In the genomic region with DNA sequence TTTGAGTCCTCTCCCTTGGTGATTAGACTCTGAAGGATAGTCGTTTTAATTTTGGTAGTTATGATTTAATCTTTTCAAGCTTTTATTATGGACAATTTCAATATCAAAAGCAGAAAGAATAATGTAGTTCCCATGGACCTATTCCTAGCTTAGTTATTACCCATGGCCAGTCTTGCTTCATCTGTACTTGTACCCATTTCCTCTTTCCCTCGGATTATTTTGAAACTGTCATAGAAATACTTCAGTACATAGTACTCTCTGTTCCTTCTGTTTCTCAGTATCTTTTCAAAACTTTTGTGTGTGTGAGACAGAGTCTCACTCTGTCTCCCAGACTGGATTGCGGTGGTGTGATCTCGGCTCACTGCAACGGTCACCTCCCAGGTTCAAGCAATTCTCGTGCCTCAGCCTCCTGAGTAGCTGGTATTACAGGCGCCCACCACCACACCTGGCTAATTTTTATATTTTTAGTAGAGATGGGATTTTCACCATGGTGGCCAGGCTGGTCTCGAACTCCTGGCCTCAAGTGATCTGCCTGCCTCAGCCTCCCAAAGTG, we compare ENCODE assay signal across 14 cellular contexts.
DNase-seq lines count a peak whose midpoint lies in the region; ATAC-seq and TF ChIP-seq lines count a peak whose summit lies in the region.
"Had no signal": no experiment of that assay in that cellular context is flagged by ENCODE, and none has a peak within 500 bp of the region (broad histone marks: within the 10 kb centered on the region; RNA-seq: fewer than 3 reads in every experiment).

No MANE protein-coding gene starts in this region.

- no peaks in the 10 kb centered on the region for H3K27me3 ChIP-seq in suprapubic skin

- no peaks in the 10 kb centered on the region for H3K36me3 ChIP-seq in suprapubic skin

- TF ChIP-seq POLR2A in suprapubic skin (IDR thresholded peaks at IDR 0.05), result no peak

- H3K9me3 ChIP-seq in suprapubic skin, result no peaks in the 10 kb centered on the region
- H3K9me3 ChIP-seq: A549 had no signal

- intact Hi-C loops in left ventricle myocardium superior (cut with micrococcal nuclease), result no loop called here

- H3K9me3 Mint-ChIP-seq in activated naive CD8-positive, alpha-beta T cell (ENCODE audit: low read depth), result no peaks in the 10 kb centered on the region
- no peaks in the 10 kb centered on the region for H3K9me3 Mint-ChIP-seq in activated naive CD8-positive, alpha-beta T cell treated with anti-CD3 and anti-CD28 coated beads for 36 hours
- H3K9me3 Mint-ChIP-seq: activated CD4-positive, alpha-beta memory T cell treated with anti-CD3 and anti-CD28 coated beads for 36 hours; activated naive CD4-positive, alpha-beta T cell treated with anti-CD3 and anti-CD28 coated beads for 36 hours had no signal

- peak overlapping the region; percentile 63 for H3K27ac ChIP-seq in suprapubic skin
- H3K27ac ChIP-seq: A549 had no signal

- no peak for DNase-seq in activated naive CD8-positive, alpha-beta T cell treated with anti-CD3 and anti-CD28 coated beads for 36 hours
- peak; percentile 40 to 91 for DNase-seq in NOMO-1 (lab: John Stamatoyannopoulos, UW; ENCODE audit: unreplicated experiment in 2 of 2)
- DNase-seq in left ventricle myocardium superior, result no peak
- no peak for DNase-seq in suprapubic skin (ENCODE audit: low spot score in 2 of 2)
- no peak for DNase-seq in stimulated activated CD4-positive, alpha-beta T cell treated with anti-CD3 and anti-CD28 coated beads, Interleukin-15, amount 100 ng/mL, for 24 hours
- DNase-seq: activated CD4-positive, alpha-beta memory T cell treated with anti-CD3 and anti-CD28 coated beads for 36 hours; NCI-H524 treated with DMSO at 0.1 percent for 48 hours; stimulated activated naive CD8-positive, alpha-beta T cell treated with anti-CD3 and anti-CD28 coated beads, Interleukin-15, Interleukin-2, amounts not matched to agents 100 U/mL and 50 U/mL, for 24 hours; SW 1271 had no signal

- 80% methylated on average over 8 of the region's 8 CpGs for WGBS in suprapubic skin

- TF ChIP-seq CTCF in suprapubic skin (IDR thresholded peaks at IDR 0.05), result no peak

- no peak overlapping the region for H3K27ac Mint-ChIP-seq in activated naive CD8-positive, alpha-beta T cell
- H3K27ac Mint-ChIP-seq in activated naive CD8-positive, alpha-beta T cell treated with anti-CD3 and anti-CD28 coated beads for 36 hours, result no peak overlapping the region
- H3K27ac Mint-ChIP-seq: activated CD4-positive, alpha-beta memory T cell treated with anti-CD3 and anti-CD28 coated beads for 36 hours; activated naive CD4-positive, alpha-beta T cell treated with anti-CD3 and anti-CD28 coated beads for 36 hours had no signal

- peaks cover 77% of the 10 kb centered on the region for H3K4me1 ChIP-seq in suprapubic skin
- H3K4me1 ChIP-seq: A549 had no signal

- no peaks in the 10 kb centered on the region for H3K27me3 Mint-ChIP-seq in activated naive CD8-positive, alpha-beta T cell
- H3K27me3 Mint-ChIP-seq in activated naive CD8-positive, alpha-beta T cell treated with anti-CD3 and anti-CD28 coated beads for 36 hours, result no peaks in the 10 kb centered on the region
- H3K27me3 Mint-ChIP-seq: activated CD4-positive, alpha-beta memory T cell treated with anti-CD3 and anti-CD28 coated beads for 36 hours had no signal

- no peaks in the 10 kb centered on the region for H3K36me3 Mint-ChIP-seq in activated naive CD8-positive, alpha-beta T cell
- H3K36me3 Mint-ChIP-seq in activated naive CD8-positive, alpha-beta T cell treated with anti-CD3 and anti-CD28 coated beads for 36 hours, result no peaks in the 10 kb centered on the region
- H3K36me3 Mint-ChIP-seq: activated CD4-positive, alpha-beta memory T cell treated with anti-CD3 and anti-CD28 coated beads for 36 hours had no signal

- no peak overlapping the region for H3K4me3 ChIP-seq in suprapubic skin
- H3K4me3 ChIP-seq: A549 had no signal

- ATAC-seq in left ventricle myocardium superior (peak; percentile 32), GM18520 (IDR thresholded peaks at IDR 0.05; ENCODE audit: unreplicated experiment) (no peak)
- no peak for ATAC-seq in activated CD4-positive, CD25-positive, alpha-beta regulatory T cell treated with anti-CD3 and anti-CD28 coated beads, Interleukin-2, amount 50 U/mL, for 24 hours
- ATAC-seq: A549 had no signal

- peak overlapping the region; percentile 9 for H3K4me3 Mint-ChIP-seq in activated naive CD8-positive, alpha-beta T cell
- H3K4me3 Mint-ChIP-seq in activated naive CD8-positive, alpha-beta T cell treated with anti-CD3 and anti-CD28 coated beads for 36 hours, result no peak overlapping the region
- H3K4me3 Mint-ChIP-seq: activated CD4-positive, alpha-beta memory T cell treated with anti-CD3 and anti-CD28 coated beads for 36 hours; activated naive CD4-positive, alpha-beta T cell treated with anti-CD3 and anti-CD28 coated beads for 36 hours had no signal

- no peak for TF ChIP-seq EP300 in suprapubic skin (IDR thresholded peaks at IDR 0.05)

- H3K4me1 Mint-ChIP-seq in activated naive CD8-positive, alpha-beta T cell (ENCODE audit: low read depth), result peaks cover 44% of the 10 kb centered on the region
- H3K4me1 Mint-ChIP-seq in activated naive CD8-positive, alpha-beta T cell treated with anti-CD3 and anti-CD28 coated beads for 36 hours, result peaks cover 34% of the 10 kb centered on the region

Comparison
In these comparisons a context has a peak if more than half of its experiments do, and no peak if none do; other contexts are left out.
1. DNase-seq: peak in NOMO-1 (2 of 2); none in activated naive CD8-positive, alpha-beta T cell treated with anti-CD3 and anti-CD28 coated beads for 36 hours (single experiment), left ventricle myocardium superior (single experiment), suprapubic skin (0 of 2) and stimulated activated CD4-positive, alpha-beta T cell treated with anti-CD3 and anti-CD28 coated beads, Interleukin-15, amount 100 ng/mL, for 24 hours (single experiment).